In genomic region chr1:182842265-182842664, GRCh38 we compare ENCODE assay signal across 10 cellular contexts. TPM values are rescaled to one million over a fixed set of nuclear protein-coding genes. Genes with fewer than 3 reads are reported as not detected.
DNase-seq lines count a peak whose midpoint lies in the region; ATAC-seq and TF ChIP-seq lines count a peak whose summit lies in the region.
"Had no signal": no experiment of that assay in that cellular context is flagged by ENCODE, and none has a peak within 500 bp of the region (broad histone marks: within the 10 kb centered on the region; RNA-seq: fewer than 3 reads in every experiment).

No MANE protein-coding gene starts in this region.

- in situ Hi-C loops in Panc1 (cut with HindIII; ENCODE audit: low pct_unique_long_range_greater_than_20kb, low sequenced_read_pairs) = no loop called here

- H3K36me3 Mint-ChIP-seq in activated T-cell treated with anti-CD3 and anti-CD28 coated beads, Interleukin-2, amount 50 U/mL, for 72 hours (ENCODE audit: insufficient read depth in 2 of 2) = peaks cover 14 to 44% of the 10 kb centered on the region in 2 donors
- peaks cover 91% of the 10 kb centered on the region for H3K36me3 Mint-ChIP-seq in stimulated activated effector memory CD8-positive, alpha-beta T cell treated with anti-CD3 and anti-CD28 coated beads, Interleukin-12 subunit alpha, Interleukin-12 subunit beta, amount 100 ng/mL, for 72 hours

- CTCF ChIA-PET in Panc1 (lab: Charles Lee) = no interaction called here

- peak overlapping the region; percentile 14; the same call in 1 of the 2 replicates for H3K27ac ChIP-seq in Panc1 (ENCODE audit: low read length)
- H3K27ac ChIP-seq in substantia nigra (ENCODE audit: low read depth, low read length, poor library complexity, severe bottlenecking) = no peak overlapping the region

- H3K9me3 Mint-ChIP-seq in activated T-cell treated with anti-CD3 and anti-CD28 coated beads, Interleukin-2, amount 50 U/mL, for 72 hours = no peaks in the 10 kb centered on the region
- H3K9me3 Mint-ChIP-seq in stimulated activated effector memory CD8-positive, alpha-beta T cell treated with anti-CD3 and anti-CD28 coated beads, Interleukin-12 subunit alpha, Interleukin-12 subunit beta, amount 100 ng/mL, for 72 hours = no peaks in the 10 kb centered on the region

- peaks cover 33% of the 10 kb centered on the region for H3K36me3 ChIP-seq in Panc1 (ENCODE audit: control insufficient read depth, insufficient read depth, low read length)

- no peaks in the 10 kb centered on the region for H3K27me3 Mint-ChIP-seq in activated T-cell treated with anti-CD3 and anti-CD28 coated beads, Interleukin-2, amount 50 U/mL, for 72 hours (ENCODE audit: low read depth)

- BruUV-seq in Panc1 (replicated peaks; lab: Mats Ljungman, UMichigan) = no TSS peak

- peaks cover 16% of the 10 kb centered on the region for H3K4me1 ChIP-seq in Panc1 (ENCODE audit: control insufficient read depth, insufficient read depth, low read length)

- intact Hi-C loops in Panc1 (cut with micrococcal nuclease; ENCODE audit: unreplicated experiment) = no loop called here

- H3K9me3 ChIP-seq in Panc1 (ENCODE audit: control insufficient read depth, insufficient read depth, low read depth, low read length) = no peaks in the 10 kb centered on the region

- H3K27ac Mint-ChIP-seq in activated T-cell treated with anti-CD3 and anti-CD28 coated beads, Interleukin-2, amount 50 U/mL, for 72 hours = peak overlapping the region; percentile 90
- peak overlapping the region; percentile 92 for H3K27ac Mint-ChIP-seq in stimulated activated effector memory CD8-positive, alpha-beta T cell treated with anti-CD3 and anti-CD28 coated beads, Interleukin-12 subunit alpha, Interleukin-12 subunit beta, amount 100 ng/mL, for 72 hours

- H3K4me3 ChIP-seq in Panc1 (ENCODE audit: low read depth in 2 of 2, low read length in 2 of 2) = peak overlapping the region in 1 of 2 experiments; percentile 93; a peak in 3 of 4 replicates
- peak overlapping the region; percentile 84 for H3K4me3 ChIP-seq in epithelial cell of proximal tubule (ENCODE audit: low read depth, low read length)

- no peak for ATAC-seq in activated T-cell treated with anti-CD3 and anti-CD28 coated beads, Interleukin-2, amount 50 U/mL, for 72 hours (replicated peaks in 1 of 2)
- no peak for ATAC-seq in Panc1
- ATAC-seq in stimulated activated effector memory CD8-positive, alpha-beta T cell treated with anti-CD3 and anti-CD28 coated beads, Interleukin-12 subunit alpha, Interleukin-12 subunit beta, amount 100 ng/mL, for 72 hours = no peak
- ATAC-seq: left cardiac atrium had no signal

- DNase-seq in activated T-cell treated with anti-CD3 and anti-CD28 coated beads, Interleukin-2, amount 50 U/mL, for 72 hours = no peak
- DNase-seq in activated T-cell treated with anti-CD3 and anti-CD28 coated beads, Interleukin-2, amount 50 U/mL, for 1 hour = no peak
- DNase-seq in Panc1 (ENCODE audit: low read depth, low spot score) (no peak), epithelial cell of proximal tubule (ENCODE audit: low read depth) (no peak), SHP77 treated with DMSO at 0.1 percent for 48 hours (lab: John Stamatoyannopoulos, UW) (no peak), KG1 (lab: John Stamatoyannopoulos, UW) (no peak), substantia nigra (lab: John Stamatoyannopoulos, UW) (no peak)
- DNase-seq in stimulated activated effector memory CD8-positive, alpha-beta T cell treated with anti-CD3 and anti-CD28 coated beads, Interleukin-12 subunit alpha, Interleukin-12 subunit beta, amount 100 ng/mL, for 72 hours (ENCODE audit: low spot score in 2 of 2) = no peak
- DNase-seq: AML-193, left cardiac atrium had no signal

- H3K27me3 ChIP-seq in Panc1 (ENCODE audit: control insufficient read depth, insufficient read depth, low read length) = no peaks in the 10 kb centered on the region

- TF ChIP-seq CTCF in Panc1 (IDR thresholded peaks at IDR 0.05) (no peak), epithelial cell of proximal tubule (conservative IDR thresholded peaks at IDR 0.05; ENCODE audit: low read depth, low read length) (no peak)

- POLR2A ChIA-PET in Panc1 (lab: Charles Lee) = no interaction called here

- H3K4me3 Mint-ChIP-seq in activated T-cell treated with anti-CD3 and anti-CD28 coated beads, Interleukin-2, amount 50 U/mL, for 72 hours = peak overlapping the region; percentile 86 to 96
- H3K4me3 Mint-ChIP-seq in stimulated activated effector memory CD8-positive, alpha-beta T cell treated with anti-CD3 and anti-CD28 coated beads, Interleukin-12 subunit alpha, Interleukin-12 subunit beta, amount 100 ng/mL, for 72 hours = peak overlapping the region; percentile 94

- H3K4me1 Mint-ChIP-seq in activated T-cell treated with anti-CD3 and anti-CD28 coated beads, Interleukin-2, amount 50 U/mL, for 72 hours (ENCODE audit: low read depth) = peaks cover 76% of the 10 kb centered on the region
- peaks cover 70% of the 10 kb centered on the region for H3K4me1 Mint-ChIP-seq in stimulated activated effector memory CD8-positive, alpha-beta T cell treated with anti-CD3 and anti-CD28 coated beads, Interleukin-12 subunit alpha, Interleukin-12 subunit beta, amount 100 ng/mL, for 72 hours

RNA-seq across cellular contexts. Expression of gene DHX9, which starts 3.1 kb away (rescaled TPM):
- 10 to 100 TPM; 94.6 to 98.4 TPM for total RNA-seq in activated T-cell treated with anti-CD3 and anti-CD28 coated beads, Interleukin-2, amount 50 U/mL, for 72 hours
- total RNA-seq in Panc1 (2021; ENCODE audit: unreplicated experiment) (180 TPM), epithelial cell of proximal tubule (154 and 202 TPM in 2 replicates)
- polyA plus RNA-seq in Panc1 (2012; ENCODE audit: insufficient read length) = 91.0 TPM

RNA-seq across cellular contexts. Expression of gene NPL, which starts 52.7 kb away (rescaled TPM):
- 1 to 10 TPM; 4.4 to 7.5 TPM for total RNA-seq in activated T-cell treated with anti-CD3 and anti-CD28 coated beads, Interleukin-2, amount 50 U/mL, for 72 hours
- total RNA-seq in Panc1 (2021; ENCODE audit: unreplicated experiment) = 0.90 TPM
- 0.99 TPM for polyA plus RNA-seq in Panc1 (2012; ENCODE audit: insufficient read length)
- 0.06 and 0.36 TPM in 2 replicates for total RNA-seq in epithelial cell of proximal tubule
